ENCODE assay signal across 8 cellular contexts in the genomic region with DNA sequence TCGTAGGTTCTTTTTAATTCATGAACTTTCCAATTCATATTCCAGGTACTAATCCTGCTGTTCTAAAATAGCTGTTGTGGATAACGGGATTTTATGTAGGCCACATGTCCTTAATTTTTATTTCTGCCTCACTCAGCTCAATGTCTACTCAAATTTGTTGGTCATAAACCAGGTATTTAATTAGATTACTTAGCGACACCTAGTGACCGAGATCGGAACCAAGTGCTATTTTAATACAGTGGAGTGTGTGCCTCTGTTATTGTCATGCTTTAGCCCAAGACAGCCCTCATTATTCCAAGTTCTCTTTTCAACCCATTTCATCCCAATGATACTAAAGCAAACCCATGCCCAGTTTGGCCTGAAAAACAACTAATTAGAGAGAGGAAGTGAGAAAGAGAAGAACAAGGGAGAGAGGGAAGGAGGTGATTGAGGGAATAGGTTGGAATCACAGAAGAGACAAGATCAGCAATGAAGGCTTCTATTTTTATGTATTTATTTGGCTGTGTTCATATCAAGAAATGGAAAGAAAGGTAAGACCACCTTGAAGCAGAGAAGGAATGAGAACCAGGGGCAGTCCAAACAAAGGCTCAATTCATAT. TPM values are rescaled to one million over a fixed set of nuclear protein-coding genes. Genes with fewer than 3 reads are reported as not detected.
DNase-seq lines count a peak whose midpoint lies in the region; ATAC-seq lines count a peak whose summit lies in the region.

No MANE protein-coding gene starts in this region.

- H3K9me3 Mint-ChIP-seq in memory B cell = no peaks in the 10 kb centered on the region

- no peak overlapping the region for H3K27ac Mint-ChIP-seq in memory B cell

- H3K4me1 Mint-ChIP-seq in memory B cell = peaks cover 2% of the 10 kb centered on the region

- H3K36me3 Mint-ChIP-seq in memory B cell = no peaks in the 10 kb centered on the region

- ATAC-seq in HG03064 (IDR thresholded peaks at IDR 0.05; ENCODE audit: low read depth, unreplicated experiment) (peak; percentile 79), memory B cell (ENCODE audit: low read depth) (peak; percentile 87)

- peak; percentile 12 for DNase-seq in NK-92 treated with Interleukin-12 subunit alpha and Interleukin-12 subunit beta, amount 100 ng/mL, for 24 hours (lab: John Stamatoyannopoulos, UW)
- DNase-seq in NK-92 (lab: John Stamatoyannopoulos, UW; ENCODE audit: unreplicated experiment) (no peak), NCI-H345 (lab: John Stamatoyannopoulos, UW) (peak; percentile 73), dermis microvascular lymphatic vessel endothelial cell (ENCODE audit: low read depth in 2 of 2) (peak; percentile 57 to 69), memory B cell (ENCODE audit: low spot score in 2 of 2) (peak; percentile 59 to 60)
- DNase-seq in activated CD4-positive, alpha-beta T cell treated with anti-CD3 and anti-CD28 coated beads for 24 hours (ENCODE audit: low read depth in 2 of 2) = peak; percentile 31 to 62
- peak; percentile 77 for DNase-seq in stimulated activated CD8-positive, alpha-beta memory T cell treated with anti-CD3 and anti-CD28 coated beads, Interleukin-4, amount 100 ng/mL, for 48 hours

- no peaks in the 10 kb centered on the region for H3K27me3 Mint-ChIP-seq in memory B cell

- H3K4me3 Mint-ChIP-seq in memory B cell = no peak overlapping the region

RNA-seq across cellular contexts. Expression of gene IFNG-AS1, which starts 45.9 kb away (rescaled TPM):
- not detected in 2 replicates for total RNA-seq in dermis microvascular lymphatic vessel endothelial cell
